ENCODE assay signal across 1 cellular context in the genomic region with DNA sequence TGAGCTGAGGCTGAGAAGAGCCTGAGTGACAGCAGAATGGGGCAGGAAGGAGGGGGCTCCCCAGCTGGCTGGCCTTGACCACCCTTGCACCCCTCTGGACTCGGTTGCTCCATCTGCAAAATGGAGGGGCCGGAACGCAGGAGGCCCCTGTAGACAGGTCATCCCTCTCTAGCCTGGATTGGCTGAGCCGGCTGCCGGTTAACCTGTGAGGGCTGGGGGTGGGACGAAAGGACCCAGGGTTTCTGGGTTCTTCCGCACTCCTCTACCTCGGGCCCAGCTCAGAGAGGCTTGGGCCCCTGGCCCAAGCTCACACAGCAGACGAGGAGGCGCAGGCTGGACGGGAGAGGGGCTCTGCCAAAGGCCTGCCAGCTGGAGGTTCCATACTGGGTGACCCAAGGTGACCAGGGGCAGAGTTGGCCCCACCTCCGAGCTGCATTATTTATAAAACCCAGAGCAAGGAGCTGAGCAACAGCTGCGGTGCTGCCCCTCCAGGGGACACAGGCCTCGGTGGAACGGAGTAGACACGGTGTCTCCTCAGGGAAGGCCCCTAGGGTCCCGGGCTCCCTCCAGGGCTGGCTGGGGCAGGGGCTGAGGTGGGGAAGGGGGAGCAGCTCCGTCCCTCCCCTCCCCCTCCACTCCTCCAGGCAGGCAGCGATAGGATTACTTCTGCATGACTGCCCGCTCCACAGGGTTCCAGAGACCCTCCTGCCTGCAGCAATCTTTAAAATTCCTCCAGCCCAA.
TF ChIP-seq lines count a peak whose summit lies in the region.

No MANE protein-coding gene starts in this region.

TF ChIP-seq in H1, 55 proteins besides CTCF, POLR2A, EP300 and RAD21:
- no peak for TF ChIP-seq EGR1 (IDR thresholded peaks at IDR 0.05; ENCODE audit: borderline replicate concordance, low read depth, low read length)
- no peak for TF ChIP-seq BRCA1 (IDR thresholded peaks at IDR 0.05; ENCODE audit: low read depth, low read length)
- TF ChIP-seq ATF3 (IDR thresholded peaks at IDR 0.05; ENCODE audit: insufficient read depth, low read depth, low read length), result no peak
- no peak for TF ChIP-seq CHD7 (IDR thresholded peaks at IDR 0.05; ENCODE audit: insufficient replicate concordance, low read length)
- no peak for TF ChIP-seq POLR2AphosphoS5 (IDR thresholded peaks at IDR 0.05; ENCODE audit: low read depth, low read length)
- no peak for TF ChIP-seq SAP30 (IDR thresholded peaks at IDR 0.05; ENCODE audit: insufficient read depth, insufficient replicate concordance, low read length)
- TF ChIP-seq POU5F1 (IDR thresholded peaks at IDR 0.05; ENCODE audit: low read depth, low read length), result no peak
- TF ChIP-seq PHF8 (conservative IDR thresholded peaks at IDR 0.05; ENCODE audit: low read depth, low read length), result no peak
- no peak for TF ChIP-seq SUZ12 (IDR thresholded peaks at IDR 0.05; ENCODE audit: low read length)
- peak; percentile 36; the same call in 1 of the 2 replicates for TF ChIP-seq SP2 (IDR thresholded peaks at IDR 0.05; ENCODE audit: low read length)
- no peak for TF ChIP-seq BCL11A (IDR thresholded peaks at IDR 0.05; ENCODE audit: low read depth in 2 of 2, low read length in 2 of 2)
- TF ChIP-seq NRF1 (IDR thresholded peaks at IDR 0.05; ENCODE audit: low read depth, low read length), result no peak
- TF ChIP-seq CBX5 (IDR thresholded peaks at IDR 0.05; ENCODE audit: low read depth, low read length), result no peak
- peak; percentile 50; the same call in 1 of the 2 replicates for TF ChIP-seq SP1 (IDR thresholded peaks at IDR 0.05; ENCODE audit: low read depth, low read length)
- no peak for TF ChIP-seq MAFK (IDR thresholded peaks at IDR 0.05; ENCODE audit: low read depth, low read length)
- peak; percentile 66 for TF ChIP-seq ASH2L (IDR thresholded peaks at IDR 0.05; ENCODE audit: low read length)
- 0 out of 2 replicates have a peak, but pooled peaks have one; percentile 51 for TF ChIP-seq CHD2 (IDR thresholded peaks at IDR 0.05; ENCODE audit: low read length)
- TF ChIP-seq FOSL1 (IDR thresholded peaks at IDR 0.05; ENCODE audit: insufficient read depth, low read depth, low read length), result no peak
- TF ChIP-seq CHD1 (IDR thresholded peaks at IDR 0.05; ENCODE audit: low read depth, low read length), result no peak
TF ChIP-seq in H1: peak in this region for 4.
